Comparison of ENCODE assay signal across 8 cellular contexts in genomic region chr15:73950479-73951043, GRCh38. TPM values are rescaled to one million over a fixed set of nuclear protein-coding genes. Genes with fewer than 3 reads are reported as not detected.
A peak's percentile ranks its signal among the peaks of the same experiment; 100 is the strongest.
DNase-seq lines count a peak whose midpoint lies in the region; ATAC-seq and TF ChIP-seq lines count a peak whose summit lies in the region.

No MANE protein-coding gene starts in this region.

- peak overlapping the region; percentile 73 to 92 (median 87) for H3K4me2 ChIP-seq in BLaER1 treated with 17β-estradiol and CSF1 and Interleukin-3, amounts not matched to agents 10 nM and 100 nM
- H3K4me2 ChIP-seq in trophoblast cell (ENCODE audit: low read length): no peak overlapping the region

- peak overlapping the region; percentile 7 for H2BK12ac ChIP-seq in trophoblast cell (ENCODE audit: low read length)

- H4K12ac ChIP-seq in trophoblast cell (ENCODE audit: low read depth, low read length): no peak overlapping the region

- no peaks in the 10 kb centered on the region for H3K9me3 ChIP-seq in BLaER1 treated with 17β-estradiol and CSF1 and Interleukin-3, amounts not matched to agents 10 nM and 100 nM (replicated peaks in 1 of 11)
- H3K9me3 ChIP-seq in esophagus squamous epithelium (no peaks in the 10 kb centered on the region), trophoblast cell (ENCODE audit: insufficient read depth, low read depth, low read length) (peaks cover 2% of the 10 kb centered on the region)
- H3K9me3 ChIP-seq in effector memory CD4-positive, alpha-beta T cell (ENCODE audit: control insufficient read depth, low read length): no peaks in the 10 kb centered on the region

- H3K4me1 ChIP-seq in BLaER1 treated with 17β-estradiol and CSF1 and Interleukin-3, amounts not matched to agents 10 nM and 100 nM: peaks cover 30 to 70% (median 46%) of the 10 kb centered on the region in 10 experiments
- H3K4me1 ChIP-seq in esophagus squamous epithelium: peaks cover 10 to 34% (median 18%) of the 10 kb centered on the region in 3 donors
- H3K4me1 ChIP-seq in trophoblast cell (ENCODE audit: control insufficient read depth in 1 of 2, insufficient read depth in 2 of 2, low read length in 2 of 2): peaks cover 7 to 8% of the 10 kb centered on the region in 2 experiments
- H3K4me1 ChIP-seq in effector memory CD4-positive, alpha-beta T cell (ENCODE audit: control insufficient read depth, insufficient read depth, low read length, poor library complexity, severe bottlenecking): no peaks in the 10 kb centered on the region

- H3K36me3 ChIP-seq in BLaER1 treated with 17β-estradiol and CSF1 and Interleukin-3, amounts not matched to agents 10 nM and 100 nM: no peaks in the 10 kb centered on the region
- H3K36me3 ChIP-seq in esophagus squamous epithelium (peaks cover 0 to 25% (median 0%) of the 10 kb centered on the region in 3 donors), trophoblast cell (ENCODE audit: control insufficient read depth in 1 of 2, insufficient read depth in 2 of 2, low read length in 2 of 2) (peaks cover 5 to 8% of the 10 kb centered on the region in 2 experiments)
- H3K36me3 ChIP-seq in effector memory CD4-positive, alpha-beta T cell (ENCODE audit: control insufficient read depth, insufficient read depth, low read length): no peaks in the 10 kb centered on the region

- H3K27ac ChIP-seq in BLaER1 treated with 17β-estradiol and CSF1 and Interleukin-3, amounts not matched to agents 10 nM and 100 nM: peak overlapping the region in 9 of 11 experiments; percentile 21 to 69 (median 34); a peak in 10 of 22 replicates
- peak overlapping the region; percentile 34 to 98 (median 89) for H3K27ac ChIP-seq in esophagus squamous epithelium
- no peak overlapping the region for H3K27ac ChIP-seq in trophoblast cell (ENCODE audit: low read depth, low read length)
- H3K27ac ChIP-seq in effector memory CD4-positive, alpha-beta T cell (ENCODE audit: insufficient read depth, low read length, poor library complexity, severe bottlenecking): no peak overlapping the region

- H4K91ac ChIP-seq in trophoblast cell (ENCODE audit: low read depth, low read length): peak overlapping the region; percentile 38

- 0 to 25% methylated on average over 1 of the region's 1 CpG for WGBS in esophagus squamous epithelium, 2 donors
- no CpG with 5 or more reads among the region's 1 CpG for WGBS in trophoblast cell (ENCODE audit: extremely low coverage, insufficient coverage, insufficient read length)

- no peak for TF ChIP-seq POLR2A in esophagus squamous epithelium (IDR thresholded peaks at IDR 0.05)

- peak overlapping the region in 10 of 11 experiments; percentile 6 to 69 (median 59); a peak in 14 of 22 replicates for H3K9ac ChIP-seq in BLaER1 treated with 17β-estradiol and CSF1 and Interleukin-3, amounts not matched to agents 10 nM and 100 nM
- peak overlapping the region; percentile 49 for H3K9ac ChIP-seq in trophoblast cell (ENCODE audit: low read length)

- no peak overlapping the region for H2AK5ac ChIP-seq in trophoblast cell (ENCODE audit: low read length)

- no peak overlapping the region for H2AFZ ChIP-seq in trophoblast cell (ENCODE audit: insufficient read depth, low read length, poor library complexity)

- no peak for ATAC-seq in HG03175 (IDR thresholded peaks at IDR 0.05; ENCODE audit: unreplicated experiment)

- no peaks in the 10 kb centered on the region for H3K27me3 ChIP-seq in BLaER1 treated with 17β-estradiol and CSF1 and Interleukin-3, amounts not matched to agents 10 nM and 100 nM
- no peaks in the 10 kb centered on the region for H3K27me3 ChIP-seq in esophagus squamous epithelium
- no peaks in the 10 kb centered on the region for H3K27me3 ChIP-seq in trophoblast cell (ENCODE audit: insufficient read depth, low read length)
- no peaks in the 10 kb centered on the region for H3K27me3 ChIP-seq in effector memory CD4-positive, alpha-beta T cell (replicated peaks; ENCODE audit: control insufficient read depth, insufficient read depth, low read length, poor library complexity, severe bottlenecking)

- no peak for TF ChIP-seq CTCF in esophagus squamous epithelium (IDR thresholded peaks at IDR 0.05)

- H3K18ac ChIP-seq in trophoblast cell (ENCODE audit: low read length): no peak overlapping the region

- H3K79me1 ChIP-seq in trophoblast cell (ENCODE audit: low read length): peaks cover 9% of the 10 kb centered on the region

- no peaks in the 10 kb centered on the region for H3K79me2 ChIP-seq in trophoblast cell (ENCODE audit: control insufficient read depth, insufficient read depth, low read length, poor library complexity)

- H4K8ac ChIP-seq in trophoblast cell (ENCODE audit: low read depth, low read length): no peak overlapping the region

- peak overlapping the region; percentile 4 for H3K14ac ChIP-seq in trophoblast cell (ENCODE audit: low read length)

- no peak overlapping the region for H3K4ac ChIP-seq in trophoblast cell (ENCODE audit: low read depth, low read length)

- intact Hi-C loops in esophagus squamous epithelium (cut with DNase I): no loop called here

- H3K23ac ChIP-seq in trophoblast cell (ENCODE audit: low read length): no peak overlapping the region

- no peak overlapping the region for H2BK5ac ChIP-seq in trophoblast cell (ENCODE audit: low read depth, low read length, poor library complexity)

- DNase-seq in NCI-H82 (lab: John Stamatoyannopoulos, UW) (peak; percentile 84), esophagus squamous epithelium (lab: John Stamatoyannopoulos, UW) (no peak), trophoblast cell (no peak), GM03348 (ENCODE audit: low spot score) (no peak), SIG-M5 (lab: John Stamatoyannopoulos, UW) (no peak)
- no peak for DNase-seq in effector memory CD4-positive, alpha-beta T cell

- H2BK120ac ChIP-seq in trophoblast cell (ENCODE audit: insufficient read depth, low read length, poor library complexity): no peak overlapping the region

- H3K4me3 ChIP-seq in BLaER1 treated with 17β-estradiol and CSF1 and Interleukin-3, amounts not matched to agents 10 nM and 100 nM: no peak overlapping the region
- no peak overlapping the region for H3K4me3 ChIP-seq in esophagus squamous epithelium
- no peak overlapping the region for H3K4me3 ChIP-seq in trophoblast cell (ENCODE audit: low read depth, low read length)
- H3K4me3 ChIP-seq in effector memory CD4-positive, alpha-beta T cell (ENCODE audit: insufficient read depth, low read depth, low read length, poor library complexity, severe bottlenecking): no peak overlapping the region

- H4K20me1 ChIP-seq in BLaER1 treated with 17β-estradiol and CSF1 and Interleukin-3, amounts not matched to agents 10 nM and 100 nM: 0 out of 22 replicates have a peak, but pooled peaks cover 0 to 5% (median 0%) of the 10 kb centered on the region in 11 experiments

RNA-seq across cellular contexts. Expression of gene LOXL1, which starts 24.3 kb away (rescaled TPM):
- 1 to 10 TPM; 4.3 to 7.7 (median 6.3) TPM for total RNA-seq in esophagus squamous epithelium
- 64.9 and 67.5 TPM in 2 replicates for polyA plus RNA-seq in trophoblast cell (2013)

RNA-seq across cellular contexts. Expression of gene STOML1, which starts 41.5 kb away (rescaled TPM):
- total RNA-seq in esophagus squamous epithelium: 10 to 100 TPM in 2 of 4 donors, 1 to 10 TPM in 2; 8.3 to 14.8 (median 11.1) TPM
- polyA plus RNA-seq in trophoblast cell (2013): 4.0 and 4.1 TPM in 2 replicates

RNA-seq across cellular contexts. Expression of gene PML, which starts 44.0 kb away (rescaled TPM):
- total RNA-seq in esophagus squamous epithelium: 10 to 100 TPM; 34.0 to 52.3 (median 44.5) TPM
- polyA plus RNA-seq in trophoblast cell (2013): 18.7 and 18.8 TPM in 2 replicates

Comparison
In these comparisons a context has a peak if more than half of its experiments do, and no peak if none do; other contexts are left out.
1. H3K27ac ChIP-seq: peak in BLaER1 treated with 17β-estradiol and CSF1 and Interleukin-3, amounts not matched to agents 10 nM and 100 nM (9 of 11) and esophagus squamous epithelium (4 of 4); none in trophoblast cell (single experiment) and effector memory CD4-positive, alpha-beta T cell (single experiment).